Comparison of ENCODE assay signal across 31 cellular contexts in genomic region chr3:108468577-108468976, GRCh38. TPM values are rescaled to one million over a fixed set of nuclear protein-coding genes. Genes with fewer than 3 reads are reported as not detected.
"Had no signal": no experiment of that assay in that cellular context is flagged by ENCODE, and none has a peak within 500 bp of the region (broad histone marks: within the 10 kb centered on the region; RNA-seq: fewer than 3 reads in every experiment).

No MANE protein-coding gene starts in this region.

- ATAC-seq: activated CD4-positive, alpha-beta T cell treated with anti-CD3 and anti-CD28 coated beads for 36 hours; activated CD4-positive, CD25-positive, alpha-beta regulatory T cell treated with anti-CD3 and anti-CD28 coated beads, Interleukin-2, amount 50 U/mL, for 24 hours; activated CD8-positive, alpha-beta memory T cell treated with anti-CD3 and anti-CD28 coated beads, Interleukin-2, amount 10 ng/mL, durations not matched to agents 7 days and 5 days; activated CD8-positive, alpha-beta T cell treated with anti-CD3 and anti-CD28 coated beads, Interleukin-2, amount 10 ng/mL, durations not matched to agents 7 days and 5 days had no signal

- FAIRE-seq: bronchial epithelial cell, TTC549 had no signal

- H3K36me3 ChIP-seq: ascending aorta, cardiac muscle cell had no signal

- DNase-seq: activated B cell treated with CpG ODN at 0.5 μM for 24 hours; activated CD4-positive, alpha-beta memory T cell treated with anti-CD3 and anti-CD28 coated beads, Interleukin-2, amount 10 ng/mL, durations not matched to agents 7 days and 5 days; activated CD4-positive, alpha-beta T cell treated with anti-CD3 and anti-CD28 coated beads for 1 hour; activated CD4-positive, alpha-beta T cell treated with anti-CD3 and anti-CD28 coated beads for 36 hours; activated CD4-positive, alpha-beta T cell treated with anti-CD3 and anti-CD28 coated beads for 48 hours; activated CD4-positive, alpha-beta T cell treated with anti-CD3 and anti-CD28 coated beads, Interleukin-2, amount 10 ng/mL, durations not matched to agents 7 days and 5 days; activated CD4-positive, alpha-beta T cell treated with anti-CD3 and anti-CD28 coated beads, Interleukin-2, amount 50 U/mL, for 48 hours; activated CD8-positive, alpha-beta memory T cell treated with anti-CD3 and anti-CD28 coated beads for 24 hours; activated CD8-positive, alpha-beta memory T cell treated with anti-CD3 and anti-CD28 coated beads, Interleukin-2, amount 10 ng/mL, durations not matched to agents 7 days and 5 days; activated CD8-positive, alpha-beta memory T cell treated with anti-CD3 and anti-CD28 coated beads, Interleukin-2, amount 50 U/mL, for 48 hours; activated CD8-positive, alpha-beta T cell treated with anti-CD3 and anti-CD28 coated beads, Interleukin-2, amount 10 ng/mL, durations not matched to agents 7 days and 5 days; activated effector memory CD4-positive, alpha-beta T cell treated with Interleukin-2 at 50 U/mL for 16 hours; activated gamma-delta T cell; activated naive CD4-positive, alpha-beta T cell treated with anti-CD3 and anti-CD28 coated beads, Interleukin-2, amount 10 ng/mL, durations not matched to agents 7 days and 5 days; activated naive CD4-positive, alpha-beta T cell treated with Interleukin-2 at 50 U/mL for 16 hours; activated naive CD8-positive, alpha-beta T cell treated with anti-CD3 and anti-CD28 coated beads for 36 hours; activated T-cell treated with anti-CD3 and anti-CD28 coated beads, Interleukin-2, amount 50 U/mL, for 24 hours; activated T-cell treated with anti-CD3 and anti-CD28 coated beads, Interleukin-2, amount 50 U/mL, for 48 hours; amygdala; anterior cingulate cortex; caudate nucleus; cerebellar nuclear complex; T-helper 1 cell; T-helper 2 cell; T-helper 9 cell had no signal

- H3K27me3 ChIP-seq: ascending aorta, cardiac muscle cell had no signal

- H3K4me1 ChIP-seq: ascending aorta had no signal

- H3K27ac ChIP-seq: ascending aorta, cardiac muscle cell, VCaP had no signal

- H3K4me3 ChIP-seq: ascending aorta, cardiac muscle cell had no signal

- H3K9me3 ChIP-seq: ascending aorta had no signal

RNA-seq across cellular contexts. Expression of gene MYH15, which starts 41.8 kb away (rescaled TPM):
- total RNA-seq: ascending aorta had no signal
